9 cellular contexts compared by ENCODE assay signal in genomic region chr5:74177995-74178394, GRCh38.
"Had no signal": no experiment of that assay in that cellular context is flagged by ENCODE, and none has a peak within 500 bp of the region (broad histone marks: within the 10 kb centered on the region; RNA-seq: fewer than 3 reads in every experiment).

No MANE protein-coding gene starts in this region.

- H3K4me1 Mint-ChIP-seq: IgD-negative memory B cell had no signal

- H2AFZ ChIP-seq: GM23248 had no signal

- ATAC-seq: HCT116, HepG2 had no signal

- H3K27me3 Mint-ChIP-seq: IgD-negative memory B cell had no signal

- DNase-seq: GM23248, GOT3, H7, HFFc6 had no signal

- H3K27ac Mint-ChIP-seq: HFFc6, IgD-negative memory B cell had no signal

- H3K27ac ChIP-seq: GM23248, HL-60 had no signal

- H3K9ac ChIP-seq: GM23248 had no signal

- H3K4me3 ChIP-seq: GM23248, HAP-1 had no signal

- H3K9me3 Mint-ChIP-seq: HFFc6 had no signal

- H3K4me3 Mint-ChIP-seq: HFFc6, IgD-negative memory B cell had no signal

- H3K36me3 ChIP-seq: HAP-1 had no signal

- H3K9me3 ChIP-seq: HAP-1 had no signal
